In the genomic region with DNA sequence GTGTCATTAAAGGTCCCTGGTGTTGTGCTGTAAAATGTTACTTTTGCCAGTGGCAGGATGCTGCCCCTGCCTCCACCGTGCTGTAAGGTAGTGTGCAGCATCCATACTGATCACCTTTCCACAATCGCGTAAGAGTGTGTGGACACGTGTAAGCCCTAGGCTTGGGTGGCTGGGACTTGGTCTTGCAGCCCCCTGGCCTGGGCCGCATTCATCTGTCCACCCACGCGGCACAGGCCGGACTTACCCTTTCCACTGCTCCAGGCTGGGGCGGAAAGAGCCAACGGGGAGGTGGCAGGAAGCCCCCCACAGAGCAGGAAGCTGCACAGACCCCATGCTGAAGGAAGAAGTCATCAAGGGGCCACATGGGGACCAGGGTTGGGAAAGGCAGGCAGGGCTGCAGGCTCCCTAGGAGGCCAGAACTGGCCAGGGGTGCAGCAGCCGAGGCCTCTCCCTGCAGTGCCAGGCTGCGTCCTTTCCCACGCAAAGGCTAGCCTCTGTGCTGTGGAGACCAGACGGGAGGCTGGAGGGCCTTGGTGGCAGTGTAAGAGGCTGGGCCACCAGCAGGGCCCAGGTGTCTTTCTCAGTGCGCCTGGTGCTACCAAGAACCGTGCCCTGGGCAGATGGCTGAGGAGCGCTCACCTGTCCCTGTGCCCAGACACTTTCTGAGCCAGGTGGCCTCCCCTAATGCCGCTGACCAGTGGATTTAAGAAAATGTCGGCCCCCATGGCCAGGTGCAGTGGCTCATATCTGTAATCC, we compare ENCODE assay signal across 20 cellular contexts. TPM values are rescaled to one million over a fixed set of nuclear protein-coding genes. Genes with fewer than 3 reads are reported as not detected.
DNase-seq lines count a peak whose midpoint lies in the region; ATAC-seq, FAIRE-seq and TF ChIP-seq lines count a peak whose summit lies in the region.
"Had no signal": no experiment of that assay in that cellular context is flagged by ENCODE, and none has a peak within 500 bp of the region (broad histone marks: within the 10 kb centered on the region; RNA-seq: fewer than 3 reads in every experiment).

No MANE protein-coding gene starts in this region.

- H3K9ac ChIP-seq in kidney (ENCODE audit: low read length in 2 of 2) = no peak overlapping the region
- H3K9ac ChIP-seq: BLaER1 had no signal

- POLR2A ChIA-PET in Panc1 (lab: Charles Lee) = no interaction called here

- H3K27me3 ChIP-seq in Panc1 (ENCODE audit: control insufficient read depth, insufficient read depth, low read length) (no peaks in the 10 kb centered on the region), prostate gland (replicated peaks; ENCODE audit: insufficient read depth) (no peaks in the 10 kb centered on the region)
- H3K27me3 ChIP-seq: BLaER1, SJSA1 had no signal

- H3K27me3 Mint-ChIP-seq in T-helper 2 cell treated with Interferon-gamma antibody and Interleukin-4, amounts not matched to agents 5 μg/mL and 100 μg/mL, for 36 hours (ENCODE audit: low read depth) = no peaks in the 10 kb centered on the region

- no peaks in the 10 kb centered on the region for H3K36me3 Mint-ChIP-seq in T-helper 2 cell treated with Interferon-gamma antibody and Interleukin-4, amounts not matched to agents 5 μg/mL and 100 μg/mL, for 36 hours (ENCODE audit: low read depth)

- TF ChIP-seq CTCF in Panc1 (IDR thresholded peaks at IDR 0.05) = no peak
- no peak for TF ChIP-seq CTCF in kidney (IDR thresholded peaks at IDR 0.05; ENCODE audit: borderline replicate concordance, extremely low read depth, insufficient read depth)
- no peak for TF ChIP-seq CTCF in prostate gland (IDR thresholded peaks at IDR 0.05)

- H3K27ac ChIP-seq in Panc1 (ENCODE audit: low read length) (no peak overlapping the region), kidney (ENCODE audit: low read depth in 2 of 2, low read length in 2 of 2) (no peak overlapping the region), prostate gland (no peak overlapping the region)
- H3K27ac ChIP-seq: 22Rv1, BLaER1, SJSA1, thoracic aorta had no signal

- peak; percentile 2 for DNase-seq in T-helper 2 cell treated with Interferon-gamma antibody and Interleukin-4, amounts not matched to agents 5 μg/mL and 100 μg/mL, for 36 hours (ENCODE audit: low spot score)
- DNase-seq in T-helper 2 cell = no peak
- DNase-seq in Panc1 (ENCODE audit: low read depth, low spot score) = no peak
- DNase-seq in kidney = peak; percentile 48
- peak; percentile 3 for DNase-seq in prostate gland (ENCODE audit: low spot score)
- no peak for DNase-seq in AG08395 (ENCODE audit: low spot score)
- no peak for DNase-seq in NCI-H510A (lab: John Stamatoyannopoulos, UW)
- DNase-seq: activated naive CD4-positive, alpha-beta T cell treated with anti-CD3 and anti-CD28 coated beads for 36 hours; GDM1; KG1; NCI-H2081; NCI-H524; T1000 had no signal

- FAIRE-seq in kidney (lab: Jason Lieb, UNC) = no peak
- FAIRE-seq: endometrium, GM12878 had no signal

- ATAC-seq in Panc1 (peak; percentile 11; the same call in 1 of the 2 replicates), HG03565 (IDR thresholded peaks at IDR 0.05; ENCODE audit: unreplicated experiment) (no peak)
- ATAC-seq: GM12878 had no signal

- H3K36me3 ChIP-seq in Panc1 (ENCODE audit: control insufficient read depth, insufficient read depth, low read length) = no peaks in the 10 kb centered on the region
- H3K36me3 ChIP-seq in kidney (ENCODE audit: control insufficient read depth in 1 of 2, insufficient read depth in 2 of 2, low read length in 2 of 2) = no peaks in the 10 kb centered on the region
- no peaks in the 10 kb centered on the region for H3K36me3 ChIP-seq in prostate gland
- H3K36me3 ChIP-seq: BLaER1, SJSA1, thoracic aorta had no signal

- H3K4me3 Mint-ChIP-seq in T-helper 2 cell treated with Interferon-gamma antibody and Interleukin-4, amounts not matched to agents 5 μg/mL and 100 μg/mL, for 36 hours = no peak overlapping the region
- H3K4me3 Mint-ChIP-seq: activated naive CD4-positive, alpha-beta T cell treated with anti-CD3 and anti-CD28 coated beads for 36 hours had no signal

- 87% methylated on average over 19 of the region's 19 CpGs for WGBS in prostate gland

- BruUV-seq in Panc1 (replicated peaks; lab: Mats Ljungman, UMichigan) = no TSS peak

- H3K9me3 ChIP-seq in Panc1 (ENCODE audit: control insufficient read depth, insufficient read depth, low read depth, low read length) (no peaks in the 10 kb centered on the region), kidney (ENCODE audit: control insufficient read depth in 1 of 2, low read length in 2 of 2) (no peaks in the 10 kb centered on the region), prostate gland (no peaks in the 10 kb centered on the region)
- H3K9me3 ChIP-seq: BLaER1, SJSA1, thoracic aorta had no signal

- H3K4me3 ChIP-seq in Panc1 (ENCODE audit: low read depth in 2 of 2, low read length in 2 of 2) (no peak overlapping the region), kidney (ENCODE audit: low read length in 2 of 2) (no peak overlapping the region), prostate gland (no peak overlapping the region)
- H3K4me3 ChIP-seq: BLaER1, GM12878, SJSA1, thoracic aorta had no signal

- H3K27ac Mint-ChIP-seq in T-helper 2 cell treated with Interferon-gamma antibody and Interleukin-4, amounts not matched to agents 5 μg/mL and 100 μg/mL, for 36 hours = no peak overlapping the region
- H3K27ac Mint-ChIP-seq: activated naive CD4-positive, alpha-beta T cell treated with anti-CD3 and anti-CD28 coated beads for 36 hours had no signal

- no peaks in the 10 kb centered on the region for H3K9me3 Mint-ChIP-seq in T-helper 2 cell treated with Interferon-gamma antibody and Interleukin-4, amounts not matched to agents 5 μg/mL and 100 μg/mL, for 36 hours
- H3K9me3 Mint-ChIP-seq: activated naive CD4-positive, alpha-beta T cell treated with anti-CD3 and anti-CD28 coated beads for 36 hours had no signal

- in situ Hi-C loops in Panc1 (cut with HindIII; ENCODE audit: low pct_unique_long_range_greater_than_20kb, low sequenced_read_pairs) = no loop called here

- no peaks in the 10 kb centered on the region for H3K4me1 Mint-ChIP-seq in T-helper 2 cell treated with Interferon-gamma antibody and Interleukin-4, amounts not matched to agents 5 μg/mL and 100 μg/mL, for 36 hours (ENCODE audit: low read depth)

- intact Hi-C loops in Panc1 (cut with micrococcal nuclease; ENCODE audit: unreplicated experiment) = no loop called here
- intact Hi-C loops in kidney (cut with DNase I) = no loop called here
- intact Hi-C loops in prostate gland (cut with DNase I) = no loop called here

- CTCF ChIA-PET in Panc1 (lab: Charles Lee) = no interaction called here

- peaks cover 18% of the 10 kb centered on the region for H3K4me1 ChIP-seq in Panc1 (ENCODE audit: control insufficient read depth, insufficient read depth, low read length)
- H3K4me1 ChIP-seq in kidney (ENCODE audit: control insufficient read depth in 1 of 2, insufficient read depth in 1 of 2, low read depth in 1 of 2, low read length in 2 of 2) = no peaks in the 10 kb centered on the region
- H3K4me1 ChIP-seq in prostate gland (replicated peaks) = no peaks in the 10 kb centered on the region

- TF ChIP-seq POLR2A in prostate gland (IDR thresholded peaks at IDR 0.05) = no peak

RNA-seq across cellular contexts. Expression of a gene that starts 11.7 kb away (rescaled TPM):
- total RNA-seq in Panc1 (2021; ENCODE audit: unreplicated experiment) (2.9 TPM), kidney (1.4 TPM), prostate gland (1 to 10 TPM in 1 of 2 donors, under 1 TPM in 1; 0.55 to 6.0 TPM)
- 1.4 TPM for polyA plus RNA-seq in Panc1 (2012; ENCODE audit: insufficient read length)
- 2.1 TPM for polyA plus RNA-seq in kidney (ENCODE audit: insufficient read depth, low read depth, low replicate concordance)

RNA-seq across cellular contexts. Expression of a gene that starts 38.3 kb away (rescaled TPM):
- total RNA-seq in Panc1 (2021; ENCODE audit: unreplicated experiment) (7.3 TPM), kidney (4.2 TPM), prostate gland (10 to 100 TPM in 1 of 2 donors, 1 to 10 TPM in 1; 2.3 to 16.8 TPM)
- 4.0 TPM for polyA plus RNA-seq in Panc1 (2012; ENCODE audit: insufficient read length)
- polyA plus RNA-seq in kidney (ENCODE audit: insufficient read depth, low read depth, low replicate concordance) = 1.4 TPM

Comparison
In these comparisons a context has a peak if more than half of its experiments do, and no peak if none do; other contexts are left out.
1. DNase-seq: peak in T-helper 2 cell treated with Interferon-gamma antibody and Interleukin-4, amounts not matched to agents 5 μg/mL and 100 μg/mL, for 36 hours (single experiment), kidney (single experiment) and prostate gland (single experiment); none in T-helper 2 cell (0 of 5), Panc1 (single experiment), AG08395 (single experiment) and NCI-H510A (single experiment).